In the genomic region with DNA sequence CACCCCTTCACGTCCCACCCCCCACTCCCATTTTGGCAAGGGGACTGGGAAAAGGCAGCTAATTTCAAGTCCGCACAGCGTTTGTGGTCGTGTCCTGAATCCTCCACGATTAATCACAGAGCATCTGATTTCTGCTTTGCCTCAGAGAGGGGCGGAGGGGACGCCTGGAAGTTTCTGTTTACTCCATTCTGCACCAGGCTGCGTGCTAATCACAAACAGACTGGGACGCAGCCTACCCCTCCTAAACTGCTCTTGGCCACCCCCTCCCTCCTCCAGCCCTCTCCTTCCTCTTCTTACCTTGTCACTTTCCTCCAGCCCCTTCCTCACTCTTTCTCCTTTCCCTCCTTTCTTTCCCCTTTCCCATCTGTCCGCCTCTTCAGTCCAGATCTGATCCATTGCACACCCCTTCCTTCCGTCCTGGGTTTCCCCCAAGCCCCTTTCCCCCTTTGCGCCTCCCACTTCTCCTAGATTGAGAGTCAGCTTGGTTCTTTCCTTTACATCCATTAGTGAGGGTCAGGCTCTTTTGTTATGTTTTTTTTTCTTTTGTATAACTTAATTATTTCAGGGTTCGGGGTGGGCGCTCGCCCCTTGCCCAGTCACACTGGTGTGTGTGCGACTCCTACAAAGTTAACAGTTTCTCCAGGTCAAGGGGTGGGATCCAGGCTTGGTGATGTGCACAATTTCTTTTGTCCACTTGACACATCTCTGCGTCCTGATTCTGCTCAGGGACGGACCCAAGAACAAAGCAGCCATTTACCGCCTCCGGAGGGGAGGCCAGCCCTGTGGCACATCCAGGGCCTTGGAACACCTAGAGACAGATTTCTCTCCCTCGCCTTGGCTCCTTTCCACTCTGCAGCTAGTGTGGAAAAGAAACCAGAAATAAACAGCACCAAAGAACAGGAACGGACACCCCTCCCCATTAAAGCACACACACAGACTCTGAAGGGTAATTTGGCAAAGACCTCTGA, we compare ENCODE assay signal across 9 cellular contexts. TPM values are rescaled to one million over a fixed set of nuclear protein-coding genes. Genes with fewer than 3 reads are reported as not detected.
DNase-seq lines count a peak whose midpoint lies in the region; TF ChIP-seq lines count a peak whose summit lies in the region.
"Had no signal": no experiment of that assay in that cellular context is flagged by ENCODE, and none has a peak within 500 bp of the region (broad histone marks: within the 10 kb centered on the region; RNA-seq: fewer than 3 reads in every experiment).

No MANE protein-coding gene starts in this region.

- no peak for TF ChIP-seq RAD21 in neural cell (conservative IDR thresholded peaks at IDR 0.05)

- H3K9me3 ChIP-seq in SK-N-MC (ENCODE audit: low read depth, low read length) (no peaks in the 10 kb centered on the region), neural cell (ENCODE audit: low read length) (no peaks in the 10 kb centered on the region), Karpas-422 (ENCODE audit: low read length) (no peaks in the 10 kb centered on the region)

- H3K27ac ChIP-seq in SK-N-MC (peak overlapping the region; percentile 82), neural cell (ENCODE audit: low read length) (no peak overlapping the region), Karpas-422 (ENCODE audit: low read length) (no peak overlapping the region)

- H3K36me3 ChIP-seq in SK-N-MC (ENCODE audit: insufficient read depth, low read length) (no peaks in the 10 kb centered on the region), neural cell (ENCODE audit: insufficient read depth, low read length) (no peaks in the 10 kb centered on the region), Karpas-422 (ENCODE audit: insufficient read depth, low read length) (no peaks in the 10 kb centered on the region)

- no peaks in the 10 kb centered on the region for H3K79me2 ChIP-seq in neural cell (replicated peaks; ENCODE audit: insufficient read depth, low read length)
- H3K79me2 ChIP-seq in Karpas-422 (ENCODE audit: low read length), result no peaks in the 10 kb centered on the region

- H3K4me2 ChIP-seq in neural cell (ENCODE audit: low read length) (no peak overlapping the region), Karpas-422 (ENCODE audit: low read depth, low read length, poor library complexity, severe bottlenecking) (no peak overlapping the region)

- H3K9ac ChIP-seq in SK-N-MC (ENCODE audit: insufficient read length) (peak overlapping the region; percentile 71), neural cell (ENCODE audit: low read length) (no peak overlapping the region), Karpas-422 (ENCODE audit: low read length) (no peak overlapping the region)

- H3K4me1 ChIP-seq in Karpas-422 (ENCODE audit: low read length), result peaks cover 7% of the 10 kb centered on the region

- no peaks in the 10 kb centered on the region for H4K20me1 ChIP-seq in neural cell (ENCODE audit: insufficient read depth)
- H4K20me1 ChIP-seq in Karpas-422 (ENCODE audit: insufficient read depth, low read depth, low read length), result no peaks in the 10 kb centered on the region

- H3K27me3 ChIP-seq in neural cell (ENCODE audit: insufficient read depth, low read depth, low read length) (peaks cover 10% of the 10 kb centered on the region), Karpas-422 (ENCODE audit: low read length) (no peaks in the 10 kb centered on the region)

- H2AFZ ChIP-seq in neural cell (ENCODE audit: low read depth, low read length) (no peak overlapping the region), Karpas-422 (ENCODE audit: low read length) (no peak overlapping the region)

- H3K4me3 ChIP-seq in SK-N-MC (peak overlapping the region; percentile 86), fibroblast of villous mesenchyme (ENCODE audit: low read depth, low read length) (peak overlapping the region; percentile 39), neural cell (ENCODE audit: low read length) (peak overlapping the region; percentile 13), Karpas-422 (ENCODE audit: low read length) (no peak overlapping the region)

- TF ChIP-seq EP300 in neural cell (conservative IDR thresholded peaks at IDR 0.05; ENCODE audit: poor library complexity, severe bottlenecking), result no peak

- H3F3A ChIP-seq in neural cell (ENCODE audit: insufficient read depth, low read length, poor library complexity, severe bottlenecking), result no peaks in the 10 kb centered on the region

- TF ChIP-seq CTCF in AG09319 (IDR thresholded peaks at IDR 0.05; ENCODE audit: low read depth, low read length) (no peak), fibroblast of villous mesenchyme (IDR thresholded peaks at IDR 0.05; ENCODE audit: insufficient read depth, low read depth, low read length) (no peak), neural cell (IDR thresholded peaks at IDR 0.05; ENCODE audit: poor library complexity, severe bottlenecking) (no peak)

- H3K9me2 ChIP-seq in neural cell (ENCODE audit: insufficient read depth, low read length) (no peaks in the 10 kb centered on the region), Karpas-422 (replicated peaks; ENCODE audit: insufficient read depth, low read length) (no peaks in the 10 kb centered on the region)

- DNase-seq in AG09319 (ENCODE audit: extremely low read depth, low read depth), result peak; percentile 77
- DNase-seq in SK-N-MC (ENCODE audit: low read depth, low spot score), result no peak
- peak; percentile 84 for DNase-seq in fibroblast of villous mesenchyme (ENCODE audit: low read depth)
- DNase-seq in Karpas-422, result no peak
- no peak for DNase-seq in HK-2 (ENCODE audit: unreplicated experiment)
- DNase-seq in NOMO-1 treated with dmso at 0.1 percent for 144 hours (lab: John Stamatoyannopoulos, UW; ENCODE audit: unreplicated experiment), result no peak
- DNase-seq in NK-92 (lab: John Stamatoyannopoulos, UW; ENCODE audit: unreplicated experiment), result no peak
- DNase-seq: SIG-M5 had no signal

TF ChIP-seq in neural cell, 6 proteins besides CTCF, POLR2A, EP300 and RAD21:
- TF ChIP-seq MXI1 (conservative IDR thresholded peaks at IDR 0.05; ENCODE audit: poor library complexity, severe bottlenecking), result no peak
- TF ChIP-seq SMC3 (conservative IDR thresholded peaks at IDR 0.05; ENCODE audit: poor library complexity), result no peak
- no peak for TF ChIP-seq EZH2 (IDR thresholded peaks at IDR 0.05; ENCODE audit: borderline replicate concordance, insufficient read depth, low read length, poor library complexity, severe bottlenecking)
- TF ChIP-seq TAF1 (IDR thresholded peaks at IDR 0.05; ENCODE audit: low read depth), result no peak
- no peak for TF ChIP-seq POLR2AphosphoS5 (IDR thresholded peaks at IDR 0.05)
- TF ChIP-seq, protein P1, sequence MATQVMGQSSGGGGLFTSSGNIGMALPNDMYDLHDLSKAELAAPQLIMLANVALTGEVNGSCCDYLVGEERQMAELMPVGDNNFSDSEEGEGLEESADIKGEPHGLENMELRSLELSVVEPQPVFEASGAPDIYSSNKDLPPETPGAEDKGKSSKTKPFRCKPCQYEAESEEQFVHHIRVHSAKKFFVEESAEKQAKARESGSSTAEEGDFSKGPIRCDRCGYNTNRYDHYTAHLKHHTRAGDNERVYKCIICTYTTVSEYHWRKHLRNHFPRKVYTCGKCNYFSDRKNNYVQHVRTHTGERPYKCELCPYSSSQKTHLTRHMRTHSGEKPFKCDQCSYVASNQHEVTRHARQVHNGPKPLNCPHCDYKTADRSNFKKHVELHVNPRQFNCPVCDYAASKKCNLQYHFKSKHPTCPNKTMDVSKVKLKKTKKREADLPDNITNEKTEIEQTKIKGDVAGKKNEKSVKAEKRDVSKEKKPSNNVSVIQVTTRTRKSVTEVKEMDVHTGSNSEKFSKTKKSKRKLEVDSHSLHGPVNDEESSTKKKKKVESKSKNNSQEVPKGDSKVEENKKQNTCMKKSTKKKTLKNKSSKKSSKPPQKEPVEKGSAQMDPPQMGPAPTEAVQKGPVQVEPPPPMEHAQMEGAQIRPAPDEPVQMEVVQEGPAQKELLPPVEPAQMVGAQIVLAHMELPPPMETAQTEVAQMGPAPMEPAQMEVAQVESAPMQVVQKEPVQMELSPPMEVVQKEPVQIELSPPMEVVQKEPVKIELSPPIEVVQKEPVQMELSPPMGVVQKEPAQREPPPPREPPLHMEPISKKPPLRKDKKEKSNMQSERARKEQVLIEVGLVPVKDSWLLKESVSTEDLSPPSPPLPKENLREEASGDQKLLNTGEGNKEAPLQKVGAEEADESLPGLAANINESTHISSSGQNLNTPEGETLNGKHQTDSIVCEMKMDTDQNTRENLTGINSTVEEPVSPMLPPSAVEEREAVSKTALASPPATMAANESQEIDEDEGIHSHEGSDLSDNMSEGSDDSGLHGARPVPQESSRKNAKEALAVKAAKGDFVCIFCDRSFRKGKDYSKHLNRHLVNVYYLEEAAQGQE (IDR thresholded peaks at IDR 0.05; ENCODE audit: borderline replicate concordance), result no peak

RNA-seq across cellular contexts. Expression of a gene that starts 0.5 kb away (rescaled TPM):
- 28.1 and 29.3 TPM in 2 replicates for total RNA-seq in fibroblast of villous mesenchyme
- not detected in 2 replicates for polyA plus RNA-seq in neural cell
- not detected in 2 replicates for polyA minus RNA-seq in neural cell
- total RNA-seq in Karpas-422 (2014; rRNA removed; shearing (Covaris generic); ENCODE audit: low replicate concordance), result not detected in 2 replicates

RNA-seq across cellular contexts. Expression of a gene that starts 39.5 kb away (rescaled TPM):
- 1.6 and 6.5 TPM in 2 replicates for total RNA-seq in fibroblast of villous mesenchyme
- polyA plus RNA-seq in neural cell, result 5.9 and 7.0 TPM in 2 replicates
- polyA minus RNA-seq in neural cell, result 23.7 and 25.1 TPM in 2 replicates
- total RNA-seq in Karpas-422 (2014; rRNA removed; shearing (Covaris generic); ENCODE audit: low replicate concordance), result 2.6 and 5.9 TPM in 2 replicates

Comparison
In these comparisons a context has a peak if more than half of its experiments do, and no peak if none do; other contexts are left out.
1. DNase-seq: peak in AG09319 (single experiment) and fibroblast of villous mesenchyme (single experiment); none in SK-N-MC (single experiment), Karpas-422 (single experiment), HK-2 (single experiment), NOMO-1 treated with dmso at 0.1 percent for 144 hours (single experiment) and NK-92 (single experiment).
2. RNA of a gene that starts 0.5 kb away (total RNA-seq): 28.1 to 29.3 TPM in fibroblast of villous mesenchyme; not detected in Karpas-422; every median in the first group is over 10 times any median in the second.